26 cellular contexts compared by ENCODE assay signal in genomic region chr22:38050720-38051119, GRCh38. TPM values are rescaled to one million over a fixed set of nuclear protein-coding genes. Genes with fewer than 3 reads are reported as not detected.
"Had no signal": no experiment of that assay in that cellular context is flagged by ENCODE, and none has a peak within 500 bp of the region (broad histone marks: within the 10 kb centered on the region; RNA-seq: fewer than 3 reads in every experiment).

No MANE protein-coding gene starts in this region.

- H3K9me3 Mint-ChIP-seq: activated CD8-positive, alpha-beta T cell treated with anti-CD3 and anti-CD28 coated beads for 36 hours; activated naive CD4-positive, alpha-beta T cell treated with anti-CD3 and anti-CD28 coated beads, Interleukin-2, amount 50 U/mL, for 24 hours; activated naive CD8-positive, alpha-beta T cell treated with anti-CD3 and anti-CD28 coated beads, Interleukin-2, amount 50 U/mL, for 24 hours; activated T-cell treated with anti-CD3 and anti-CD28 coated beads, Interleukin-2, amount 50 U/mL, for 4 hours; activated T-helper 17 cell treated with anti-CD3 and anti-CD28 coated beads, Interleukin-2, amount 50 U/mL, for 72 hours; natural killer cell had no signal

- H3K27ac ChIP-seq: foreskin keratinocyte, heart right ventricle, lower lobe of right lung, thoracic aorta, upper lobe of right lung had no signal

- H3K4me3 ChIP-seq: coronary artery, heart right ventricle, lower lobe of right lung, thoracic aorta, upper lobe of right lung had no signal

- H3K9me3 ChIP-seq: heart right ventricle, lower lobe of right lung, thoracic aorta, upper lobe of right lung had no signal

- DNase-seq: activated CD4-positive, alpha-beta T cell treated with anti-CD3 and anti-CD28 coated beads, Interleukin-2, amount 50 U/mL, for 1 hour; activated CD8-positive, alpha-beta T cell treated with anti-CD3 and anti-CD28 coated beads for 36 hours; activated naive CD8-positive, alpha-beta T cell treated with anti-CD3 and anti-CD28 coated beads, Interleukin-2, amount 50 U/mL, for 24 hours; activated T-cell treated with anti-CD3 and anti-CD28 coated beads, Interleukin-2, amount 50 U/mL, for 4 hours; cerebellar nuclear complex; foreskin keratinocyte; heart right ventricle; lower lobe of right lung; mesendoderm; natural killer cell; stimulated activated CD4-positive, alpha-beta T cell treated with anti-CD3 and anti-CD28 coated beads, Interleukin-15, amount 100 ng/mL, for 24 hours; stimulated activated CD4-positive, alpha-beta T cell treated with anti-CD3 and anti-CD28 coated beads, Interleukin-2, amount 100 ng/mL, for 24 hours; stimulated activated naive CD4-positive, alpha-beta T cell; T-helper 2 cell; upper lobe of right lung had no signal

- H3K4me1 ChIP-seq: foreskin keratinocyte, upper lobe of right lung had no signal

- H3K4me3 Mint-ChIP-seq: activated CD8-positive, alpha-beta T cell treated with anti-CD3 and anti-CD28 coated beads for 36 hours; activated naive CD4-positive, alpha-beta T cell treated with anti-CD3 and anti-CD28 coated beads, Interleukin-2, amount 50 U/mL, for 24 hours; activated naive CD8-positive, alpha-beta T cell treated with anti-CD3 and anti-CD28 coated beads, Interleukin-2, amount 50 U/mL, for 24 hours; activated T-cell treated with anti-CD3 and anti-CD28 coated beads, Interleukin-2, amount 50 U/mL, for 4 hours; activated T-helper 17 cell treated with anti-CD3 and anti-CD28 coated beads, Interleukin-2, amount 50 U/mL, for 72 hours; natural killer cell had no signal

- H3K36me3 ChIP-seq: heart right ventricle, lower lobe of right lung, thoracic aorta, upper lobe of right lung had no signal

- H3K36me3 Mint-ChIP-seq: activated naive CD4-positive, alpha-beta T cell treated with anti-CD3 and anti-CD28 coated beads, Interleukin-2, amount 50 U/mL, for 24 hours; natural killer cell had no signal

- H3K27ac Mint-ChIP-seq: activated CD8-positive, alpha-beta T cell treated with anti-CD3 and anti-CD28 coated beads for 36 hours; activated naive CD4-positive, alpha-beta T cell treated with anti-CD3 and anti-CD28 coated beads, Interleukin-2, amount 50 U/mL, for 24 hours; activated naive CD8-positive, alpha-beta T cell treated with anti-CD3 and anti-CD28 coated beads, Interleukin-2, amount 50 U/mL, for 24 hours; activated T-helper 17 cell treated with anti-CD3 and anti-CD28 coated beads, Interleukin-2, amount 50 U/mL, for 72 hours; natural killer cell had no signal

- H3K27me3 Mint-ChIP-seq: activated naive CD4-positive, alpha-beta T cell treated with anti-CD3 and anti-CD28 coated beads, Interleukin-2, amount 50 U/mL, for 24 hours; activated naive CD8-positive, alpha-beta T cell treated with anti-CD3 and anti-CD28 coated beads, Interleukin-2, amount 50 U/mL, for 24 hours; activated T-helper 17 cell treated with anti-CD3 and anti-CD28 coated beads, Interleukin-2, amount 50 U/mL, for 72 hours had no signal

- H3K27me3 ChIP-seq: upper lobe of right lung had no signal

- ATAC-seq: activated CD8-positive, alpha-beta T cell treated with anti-CD3 and anti-CD28 coated beads for 36 hours; activated naive CD8-positive, alpha-beta T cell treated with anti-CD3 and anti-CD28 coated beads, Interleukin-2, amount 50 U/mL, for 24 hours; activated T-cell treated with anti-CD3 and anti-CD28 coated beads, Interleukin-2, amount 50 U/mL, for 4 hours; activated T-helper 17 cell treated with anti-CD3 and anti-CD28 coated beads, Interleukin-2, amount 50 U/mL, for 72 hours; esophagus mucosa; foreskin keratinocyte; heart right ventricle; left lobe of liver; lower lobe of right lung; natural killer cell; upper lobe of right lung had no signal

- H3K4me1 Mint-ChIP-seq: activated naive CD4-positive, alpha-beta T cell treated with anti-CD3 and anti-CD28 coated beads, Interleukin-2, amount 50 U/mL, for 24 hours; activated naive CD8-positive, alpha-beta T cell treated with anti-CD3 and anti-CD28 coated beads, Interleukin-2, amount 50 U/mL, for 24 hours; activated T-helper 17 cell treated with anti-CD3 and anti-CD28 coated beads, Interleukin-2, amount 50 U/mL, for 72 hours had no signal

RNA-seq across cellular contexts. Expression of gene SLC16A8, which starts 33.3 kb away (rescaled TPM):
- total RNA-seq: activated CD8-positive, alpha-beta T cell treated with anti-CD3 and anti-CD28 coated beads for 36 hours; activated T-cell treated with anti-CD3 and anti-CD28 coated beads, Interleukin-2, amount 50 U/mL, for 4 hours; activated T-helper 17 cell treated with anti-CD3 and anti-CD28 coated beads, Interleukin-2, amount 50 U/mL, for 72 hours; endothelial cell of umbilical vein; foreskin keratinocyte; glomerular endothelial cell; left lobe of liver; mononuclear cell; osteocyte; renal cortical epithelial cell; upper lobe of right lung had no signal
